ENCODE assay signal across 28 cellular contexts in genomic region chr7:50598455-50599343, GRCh38. TPM values are rescaled to one million over a fixed set of nuclear protein-coding genes. Genes with fewer than 3 reads are reported as not detected.
DNase-seq lines count a peak whose midpoint lies in the region; ATAC-seq and TF ChIP-seq lines count a peak whose summit lies in the region.
"Had no signal": no experiment of that assay in that cellular context is flagged by ENCODE, and none has a peak within 500 bp of the region (broad histone marks: within the 10 kb centered on the region; RNA-seq: fewer than 3 reads in every experiment).

No MANE protein-coding gene starts in this region.

- H2BK15ac ChIP-seq in H9 (ENCODE audit: low read depth, low read length) = no peak overlapping the region

- H2BK5ac ChIP-seq in H9 (ENCODE audit: insufficient read length, low read length) = no peak overlapping the region

- no peak overlapping the region for H2BK20ac ChIP-seq in H9 (ENCODE audit: low read depth, low read length, poor library complexity, severe bottlenecking)

- no CpG with 5 or more reads among the region's 18 CpGs for WGBS in H9 (ENCODE audit: extremely low coverage, insufficient read length, low lambda C conversion rate)

- H3K9me3 Mint-ChIP-seq in H9 (no peaks in the 10 kb centered on the region), neural crest cell (no peaks in the 10 kb centered on the region)
- H3K9me3 Mint-ChIP-seq: stimulated activated naive CD8-positive, alpha-beta T cell treated with anti-CD3 and anti-CD28 coated beads, Interleukin-15, amount 100 ng/mL, for 72 hours; T-helper 2 cell treated with Interferon-gamma antibody and Interleukin-4, amounts not matched to agents 5 μg/mL and 100 μg/mL, for 36 hours had no signal

- no peak overlapping the region for H3K4me2 ChIP-seq in H9 (ENCODE audit: insufficient read depth, insufficient read length, low read length)

- H3K79me2 ChIP-seq in H9 (ENCODE audit: insufficient read depth, low read length) = no peaks in the 10 kb centered on the region

- peaks cover 28 to 67% (median 43%) of the 10 kb centered on the region in 3 experiments for H3K36me3 Mint-ChIP-seq in H9 (ENCODE audit: insufficient read depth in 1 of 3, low read depth in 3 of 3)
- H3K36me3 Mint-ChIP-seq in neural crest cell (ENCODE audit: low read depth) = peaks cover 24% of the 10 kb centered on the region

- no peaks in the 10 kb centered on the region for H3K27me3 ChIP-seq in H9 (ENCODE audit: insufficient read depth, low read length)
- no peaks in the 10 kb centered on the region for H3K27me3 ChIP-seq in vagina
- H3K27me3 ChIP-seq: BE2C, ovary had no signal

- H3K4me3 Mint-ChIP-seq in H9 = no peak overlapping the region
- H3K4me3 Mint-ChIP-seq in neural crest cell = peak overlapping the region; percentile 7
- H3K4me3 Mint-ChIP-seq: stimulated activated naive CD8-positive, alpha-beta T cell treated with anti-CD3 and anti-CD28 coated beads, Interleukin-15, amount 100 ng/mL, for 72 hours; T-helper 2 cell treated with Interferon-gamma antibody and Interleukin-4, amounts not matched to agents 5 μg/mL and 100 μg/mL, for 36 hours had no signal

- H4K91ac ChIP-seq in H9 (ENCODE audit: insufficient read length, low read depth, low read length) = no peak overlapping the region

- DNase-seq in NCI-H2081 (lab: John Stamatoyannopoulos, UW) (peak; percentile 38 to 72), NCI-H2081 treated with DMSO at 0.1 percent for 48 hours (lab: John Stamatoyannopoulos, UW) (no peak), H9 (no peak), neural crest cell (ENCODE audit: low read depth, low spot score) (no peak), vagina (ENCODE audit: extremely low spot score in 2 of 2) (no peak), UCSD-AML1 (lab: John Stamatoyannopoulos, UW; ENCODE audit: unreplicated experiment) (no peak), left ventricle myocardium superior (no peak)
- DNase-seq: activated CD4-positive, alpha-beta T cell treated with anti-CD3 and anti-CD28 coated beads for 48 hours; activated CD8-positive, alpha-beta memory T cell treated with anti-CD3 and anti-CD28 coated beads for 24 hours; activated gamma-delta T cell; activated T-cell treated with anti-CD3 and anti-CD28 coated beads, Interleukin-2, amount 50 U/mL, for 1 hour; BE2C; glutamatergic neuron; islet precursor cell; left ventricle myocardium inferior; NCI-H1105 treated with DMSO at 0.1 percent for 48 hours; NCI-H524 treated with DMSO at 0.1 percent for 48 hours; ovary; small intestine; stimulated activated CD8-positive, alpha-beta memory T cell treated with anti-CD3 and anti-CD28 coated beads, Interleukin-4, amount 100 ng/mL, for 48 hours; stimulated activated naive CD8-positive, alpha-beta T cell treated with anti-CD3 and anti-CD28 coated beads, Interleukin-15, amount 100 ng/mL, for 72 hours had no signal

- H2BK12ac ChIP-seq in H9 (ENCODE audit: insufficient read length, low read depth, low read length) = no peak overlapping the region

- no peak overlapping the region for H2AK5ac ChIP-seq in H9 (ENCODE audit: insufficient read length, low read length)

- H4K8ac ChIP-seq in H9 (replicated peaks; ENCODE audit: insufficient read length, low read depth, low read length) = no peak overlapping the region

- no peak overlapping the region for H3K4ac ChIP-seq in H9 (ENCODE audit: low read depth, low read length)

- H3K27ac ChIP-seq in H9 (ENCODE audit: insufficient read length, low read depth, low read length) = no peak overlapping the region
- peak overlapping the region; percentile 50 for H3K27ac ChIP-seq in VCaP
- H3K27ac ChIP-seq in vagina = no peak overlapping the region
- H3K27ac ChIP-seq: epithelial cell of prostate, left ventricle myocardium inferior, ovary, SK-N-MC had no signal

- H3K56ac ChIP-seq in H9 (ENCODE audit: insufficient read length, low read depth, low read length) = no peak overlapping the region

- H2AFZ ChIP-seq in H9 (ENCODE audit: low read length) = no peak overlapping the region

- H3K27ac Mint-ChIP-seq in H9 (peak overlapping the region in 2 of 3 experiments; percentile 35 to 54; a peak in 3 of 7 replicates), neural crest cell (ENCODE audit: unreplicated experiment) (peak overlapping the region; percentile 58)
- H3K27ac Mint-ChIP-seq: T-helper 2 cell treated with Interferon-gamma antibody and Interleukin-4, amounts not matched to agents 5 μg/mL and 100 μg/mL, for 36 hours had no signal

- H3K23ac ChIP-seq in H9 (ENCODE audit: insufficient read length, low read depth, low read length) = no peak overlapping the region

- no peaks in the 10 kb centered on the region for H3K4me1 ChIP-seq in H9 (ENCODE audit: insufficient read depth, low read length)
- H3K4me1 ChIP-seq in vagina = no peaks in the 10 kb centered on the region
- H3K4me1 ChIP-seq: left ventricle myocardium inferior had no signal

- no peak overlapping the region for H4K5ac ChIP-seq in H9 (ENCODE audit: insufficient read length, low read depth, low read length)

- no peaks in the 10 kb centered on the region for H3K9me3 ChIP-seq in H9 (ENCODE audit: control insufficient read depth, low read depth, low read length)
- H3K9me3 ChIP-seq in vagina = no peaks in the 10 kb centered on the region
- H3K9me3 ChIP-seq: BE2C, left ventricle myocardium inferior, ovary had no signal

- no peak overlapping the region for H3K4me3 ChIP-seq in vagina
- H3K4me3 ChIP-seq: left ventricle myocardium inferior, ovary, SK-N-MC had no signal

- no peak overlapping the region for H3K18ac ChIP-seq in H9 (ENCODE audit: insufficient read length, low read depth, low read length)

- H3K79me1 ChIP-seq in H9 (ENCODE audit: insufficient read depth, low read depth, low read length, poor library complexity, severe bottlenecking) = no peaks in the 10 kb centered on the region

- H3K4me1 Mint-ChIP-seq in H9 (peaks cover 20 to 26% of the 10 kb centered on the region in 2 experiments), neural crest cell (peaks cover 18% of the 10 kb centered on the region)

- intact Hi-C loops in vagina (cut with DNase I) (no loop called here), left ventricle myocardium superior (cut with micrococcal nuclease) (no loop called here)

- H3K36me3 ChIP-seq in vagina = peaks cover 0 to 7% of the 10 kb centered on the region in 2 donors
- H3K36me3 ChIP-seq: BE2C, ovary had no signal

- no peak overlapping the region for H3T11ph ChIP-seq in H9 (ENCODE audit: low read length)

- TF ChIP-seq POLR2A in vagina (IDR thresholded peaks at IDR 0.05) = no peak

- H4K20me1 ChIP-seq in H9 (ENCODE audit: control insufficient read depth, insufficient read depth, insufficient read length) = no peaks in the 10 kb centered on the region

- ATAC-seq in left ventricle myocardium superior = no peak
- ATAC-seq: stimulated activated naive CD8-positive, alpha-beta T cell treated with anti-CD3 and anti-CD28 coated beads, Interleukin-15, amount 100 ng/mL, for 72 hours had no signal

- H2BK120ac ChIP-seq in H9 (ENCODE audit: low read depth, low read length, poor library complexity, severe bottlenecking) = no peak overlapping the region

- H3K27me3 Mint-ChIP-seq in H9 (ENCODE audit: low read depth) (no peaks in the 10 kb centered on the region), neural crest cell (ENCODE audit: low read depth) (no peaks in the 10 kb centered on the region)
- H3K27me3 Mint-ChIP-seq: stimulated activated naive CD8-positive, alpha-beta T cell treated with anti-CD3 and anti-CD28 coated beads, Interleukin-15, amount 100 ng/mL, for 72 hours had no signal

- no peak overlapping the region for H3K9ac ChIP-seq in H9 (ENCODE audit: extremely low read depth, insufficient read length, low read length)

- H3K23me2 ChIP-seq in H9 (ENCODE audit: insufficient read length, low read depth, low read length, poor library complexity, severe bottlenecking) = no peaks in the 10 kb centered on the region

- TF ChIP-seq CTCF in H9 (conservative IDR thresholded peaks at IDR 0.05) = no peak
- TF ChIP-seq CTCF in VCaP (conservative IDR thresholded peaks at IDR 0.05) = no peak
- TF ChIP-seq CTCF in neural crest cell (conservative IDR thresholded peaks at IDR 0.05) = no peak
- TF ChIP-seq CTCF in vagina (IDR thresholded peaks at IDR 0.05) = no peak

- no peak overlapping the region for H3K14ac ChIP-seq in H9 (ENCODE audit: insufficient read depth, low read length)

RNA-seq across cellular contexts. Expression of gene DDC, which starts 33.5 kb away (rescaled TPM):
- total RNA-seq in H9 (2021) (not detected in 2 replicates), neural crest cell (0.57 and 1.0 TPM in 2 replicates), vagina (1.7 TPM), left ventricle myocardium superior (not detected)
- total RNA-seq: chondrocyte, H1, left ventricle myocardium inferior, OCI-LY7 had no signal

Comparison
In these comparisons a context has a peak if more than half of its experiments do, and no peak if none do; other contexts are left out.
1. DNase-seq: peak in NCI-H2081 (2 of 2); none in NCI-H2081 treated with DMSO at 0.1 percent for 48 hours (single experiment), H9 (single experiment), neural crest cell (single experiment), vagina (0 of 2), UCSD-AML1 (single experiment) and left ventricle myocardium superior (single experiment).